1 cellular context compared by ENCODE assay signal in genomic region chr14:35418093-35418492, GRCh38.
TF ChIP-seq lines count a peak whose summit lies in the region.

No MANE protein-coding gene starts in this region.

TF ChIP-seq in SK-N-SH, 30 proteins besides CTCF, POLR2A, EP300 and RAD21 (continued from another document):
- TF ChIP-seq USF1 (IDR thresholded peaks at IDR 0.05; ENCODE audit: borderline replicate concordance, low read depth) (no peak), IRF3 (IDR thresholded peaks at IDR 0.05; ENCODE audit: low read depth, low read length) (no peak), YY1 (IDR thresholded peaks at IDR 0.05; ENCODE audit: low read depth) (no peak), USF2 (IDR thresholded peaks at IDR 0.05; ENCODE audit: borderline replicate concordance, low read depth, low read length) (no peak), FOXJ3 (CRISPR knock-in tag; IDR thresholded peaks at IDR 0.05) (no peak)
